Comparison of ENCODE assay signal across 9 cellular contexts in genomic region chr2:182240862-182241371, GRCh38.
DNase-seq lines count a peak whose midpoint lies in the region; ATAC-seq and TF ChIP-seq lines count a peak whose summit lies in the region.
"Had no signal": no experiment of that assay in that cellular context is flagged by ENCODE, and none has a peak within 500 bp of the region (broad histone marks: within the 10 kb centered on the region; RNA-seq: fewer than 3 reads in every experiment).

No MANE protein-coding gene starts in this region.

- H3K27ac ChIP-seq in OCI-LY3 (ENCODE audit: low read length): no peak overlapping the region
- H3K27ac ChIP-seq in endodermal cell (ENCODE audit: low read depth, low read length): no peak overlapping the region

- H4K20me1 ChIP-seq in OCI-LY3 (ENCODE audit: insufficient read depth, low read length): no peaks in the 10 kb centered on the region

- peak; percentile 100 for ATAC-seq in HG03378 (IDR thresholded peaks at IDR 0.05; ENCODE audit: unreplicated experiment)

- H2AFZ ChIP-seq in OCI-LY3 (ENCODE audit: low read depth, low read length): no peak overlapping the region

- peak overlapping the region; percentile 55 for H3K4me2 ChIP-seq in OCI-LY3 (ENCODE audit: low read length)

- H3K27ac Mint-ChIP-seq in endodermal cell: no peak overlapping the region
- no peak overlapping the region for H3K27ac Mint-ChIP-seq in nephron progenitor cell
- H3K27ac Mint-ChIP-seq: activated naive CD8-positive, alpha-beta T cell had no signal

- H3K9me3 ChIP-seq in OCI-LY3 (ENCODE audit: insufficient read depth, low read length) (no peaks in the 10 kb centered on the region), endodermal cell (ENCODE audit: control insufficient read depth, low read length) (no peaks in the 10 kb centered on the region)

- peak; percentile 51 for DNase-seq in NCI-H82 (lab: John Stamatoyannopoulos, UW)
- DNase-seq in NCI-H82 treated with DMSO at 0.1 percent for 48 hours (lab: John Stamatoyannopoulos, UW; ENCODE audit: unreplicated experiment): no peak
- peak; percentile 66 for DNase-seq in GM20000 (ENCODE audit: low spot score)
- DNase-seq in endodermal cell: peak; percentile 73
- peak; percentile 25 for DNase-seq in nephron progenitor cell
- DNase-seq in NCI-H774 (lab: John Stamatoyannopoulos, UW): no peak

- H3K4me3 Mint-ChIP-seq in endodermal cell (no peak overlapping the region), nephron progenitor cell (no peak overlapping the region)
- H3K4me3 Mint-ChIP-seq: activated naive CD8-positive, alpha-beta T cell had no signal

- H3K79me2 ChIP-seq in OCI-LY3 (ENCODE audit: low read length): no peaks in the 10 kb centered on the region

- no peak overlapping the region for H3K9ac ChIP-seq in OCI-LY3 (ENCODE audit: low read length)
- no peak overlapping the region for H3K9ac ChIP-seq in endodermal cell (ENCODE audit: extremely low read depth, low read length, poor library complexity, severe bottlenecking)

- H3K36me3 ChIP-seq in OCI-LY3 (replicated peaks; ENCODE audit: low read depth, low read length) (no peaks in the 10 kb centered on the region), endodermal cell (ENCODE audit: control insufficient read depth, insufficient read depth, low read length) (no peaks in the 10 kb centered on the region)

- H3K27me3 ChIP-seq in OCI-LY3 (ENCODE audit: low read depth, low read length) (no peaks in the 10 kb centered on the region), endodermal cell (ENCODE audit: control insufficient read depth, insufficient read depth, low read length, poor library complexity, severe bottlenecking) (no peaks in the 10 kb centered on the region)

- no peaks in the 10 kb centered on the region for H3K9me3 Mint-ChIP-seq in endodermal cell
- no peaks in the 10 kb centered on the region for H3K9me3 Mint-ChIP-seq in nephron progenitor cell

- no peaks in the 10 kb centered on the region for H3K27me3 Mint-ChIP-seq in endodermal cell (ENCODE audit: insufficient read depth)
- peaks cover 3% of the 10 kb centered on the region for H3K27me3 Mint-ChIP-seq in nephron progenitor cell (ENCODE audit: low read depth, poor library complexity)
- H3K27me3 Mint-ChIP-seq: activated naive CD8-positive, alpha-beta T cell had no signal

- WGBS in endodermal cell (ENCODE audit: insufficient coverage in 1 of 2, insufficient read length in 1 of 2), 2 experiments: 58 to 60% methylated on average over 1 to 5 of the region's 5 CpGs

- H3K4me1 Mint-ChIP-seq in endodermal cell (peaks cover 14% of the 10 kb centered on the region), nephron progenitor cell (no peaks in the 10 kb centered on the region)

- TF ChIP-seq CTCF in GM20000 (IDR thresholded peaks at IDR 0.05; ENCODE audit: extremely low read depth, missing control alignments): peak; percentile 28
- TF ChIP-seq CTCF in OCI-LY3 (IDR thresholded peaks at IDR 0.05; ENCODE audit: low read depth, low read length): peak; percentile 93
- TF ChIP-seq CTCF in endodermal cell (conservative IDR thresholded peaks at IDR 0.05): peak; percentile 75
- TF ChIP-seq CTCF in nephron progenitor cell (IDR thresholded peaks at IDR 0.05): peak; percentile 39

- H3K36me3 Mint-ChIP-seq in endodermal cell (ENCODE audit: low read depth) (no peaks in the 10 kb centered on the region), nephron progenitor cell (ENCODE audit: low read depth) (no peaks in the 10 kb centered on the region)
- H3K36me3 Mint-ChIP-seq: activated naive CD8-positive, alpha-beta T cell had no signal

- H3K4me1 ChIP-seq in OCI-LY3 (ENCODE audit: low read length): peaks cover 14% of the 10 kb centered on the region
- H3K4me1 ChIP-seq in endodermal cell (ENCODE audit: control insufficient read depth, insufficient read depth, low read length): peaks cover 10% of the 10 kb centered on the region

- peak overlapping the region; percentile 19; the same call in 1 of the 2 replicates for H3K4me3 ChIP-seq in OCI-LY3 (ENCODE audit: low read length)
- no peak overlapping the region for H3K4me3 ChIP-seq in endodermal cell (ENCODE audit: low read length)

Comparison
In these comparisons a context has a peak if more than half of its experiments do, and no peak if none do; other contexts are left out.
1. DNase-seq: peak in NCI-H82 (single experiment), GM20000 (single experiment), endodermal cell (single experiment) and nephron progenitor cell (single experiment); none in NCI-H82 treated with DMSO at 0.1 percent for 48 hours (single experiment) and NCI-H774 (single experiment).
2. CTCF ChIP-seq: peak in every context shown above with its lines; median percentile 93 in OCI-LY3; 75 in endodermal cell; 39 in nephron progenitor cell; 28 in GM20000.